1 cellular context compared by ENCODE assay signal in the genomic region with DNA sequence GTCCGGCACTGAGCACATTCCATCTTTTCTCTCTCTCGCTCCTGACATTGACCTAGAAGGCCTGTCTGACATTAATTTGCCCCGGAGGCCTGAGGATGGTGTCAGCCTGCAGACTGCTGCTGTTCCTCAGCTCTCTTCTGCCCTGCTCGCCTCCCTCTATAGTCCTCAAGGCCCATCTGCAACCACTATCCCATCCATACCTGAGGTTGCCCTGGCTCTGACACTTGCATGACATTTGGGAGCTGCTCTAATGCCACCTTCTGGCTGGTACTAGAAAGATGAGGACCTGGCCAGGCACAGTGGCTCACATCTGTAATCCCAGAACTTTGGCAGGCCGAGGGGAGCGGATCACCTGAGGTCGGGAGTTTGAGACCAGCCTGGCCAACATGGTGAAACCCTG.
TF ChIP-seq lines count a peak whose summit lies in the region.

No MANE protein-coding gene starts in this region.

TF ChIP-seq in H1, 55 proteins besides CTCF, POLR2A, EP300 and RAD21:
- TF ChIP-seq CHD1 (IDR thresholded peaks at IDR 0.05; ENCODE audit: low read depth, low read length) (no peak), CTBP2 (IDR thresholded peaks at IDR 0.05; ENCODE audit: borderline replicate concordance, insufficient read depth, insufficient read length, low read length) (no peak), BCL11A (IDR thresholded peaks at IDR 0.05; ENCODE audit: low read depth in 2 of 2, low read length in 2 of 2) (no peak), JUN (IDR thresholded peaks at IDR 0.05; ENCODE audit: low read depth, low read length) (no peak), TAF7 (optimal IDR thresholded peaks at IDR 0.05; ENCODE audit: borderline replicate concordance, low read depth, low read length) (no peak), SIRT6 (IDR thresholded peaks at IDR 0.05; ENCODE audit: low read length) (no peak), BACH1 (IDR thresholded peaks at IDR 0.05; ENCODE audit: low read length) (no peak), NRF1 (IDR thresholded peaks at IDR 0.05; ENCODE audit: low read depth, low read length) (no peak), TAF1 (IDR thresholded peaks at IDR 0.05; ENCODE audit: low read depth, low read length) (no peak), CBX5 (IDR thresholded peaks at IDR 0.05; ENCODE audit: low read depth, low read length) (no peak), JUND (IDR thresholded peaks at IDR 0.05; ENCODE audit: low read length) (no peak), CREB1 (IDR thresholded peaks at IDR 0.05) (no peak), SRF (IDR thresholded peaks at IDR 0.05; ENCODE audit: low read depth, low read length) (no peak)
